ENCODE assay signal across 8 cellular contexts in the genomic region with DNA sequence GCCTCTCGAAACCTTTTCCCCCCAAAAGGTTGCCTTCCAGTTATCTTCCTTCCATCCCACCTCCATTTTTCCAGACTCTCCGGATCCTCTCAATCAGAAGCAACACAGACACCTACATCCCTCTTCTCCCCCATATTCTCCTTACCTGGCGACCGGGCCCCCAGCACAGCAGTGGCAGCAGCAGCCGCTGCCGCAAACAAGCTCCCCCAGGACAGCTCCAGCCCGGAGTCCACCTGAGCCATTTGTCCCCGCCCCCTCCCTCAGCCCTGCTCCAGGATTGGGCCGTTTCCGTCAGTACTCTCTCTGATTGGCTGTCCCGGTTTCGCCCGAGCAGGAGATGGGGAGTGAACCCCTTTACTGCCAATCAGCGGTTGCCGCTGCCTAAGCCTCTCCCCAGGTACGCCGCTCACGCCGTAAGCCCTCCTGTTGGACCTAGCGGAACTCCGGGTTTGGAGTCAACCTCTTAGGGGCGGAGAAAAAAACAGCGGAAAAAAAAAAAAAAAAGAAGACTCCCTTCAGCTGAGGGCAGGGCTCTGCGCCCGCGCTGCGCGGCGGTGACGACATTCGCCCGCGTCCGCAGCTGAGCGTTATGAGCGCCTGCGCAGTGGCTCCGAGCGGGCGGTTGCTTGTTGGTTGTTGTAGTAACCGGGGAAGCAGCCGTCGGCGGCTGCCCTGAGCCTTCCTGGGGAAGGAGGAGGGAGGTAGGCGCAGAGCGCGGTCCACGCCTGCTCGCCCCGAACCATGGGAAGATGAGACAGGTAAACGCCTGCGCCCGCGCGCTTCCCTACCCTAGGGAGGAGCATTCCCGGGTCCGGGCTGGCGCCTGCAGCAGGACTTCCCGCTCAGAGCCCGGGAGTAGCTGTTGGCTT. TPM values are rescaled to one million over a fixed set of nuclear protein-coding genes. Genes with fewer than 3 reads are reported as not detected.
DNase-seq lines count a peak whose midpoint lies in the region; ATAC-seq and TF ChIP-seq lines count a peak whose summit lies in the region.

A gene with protein sequence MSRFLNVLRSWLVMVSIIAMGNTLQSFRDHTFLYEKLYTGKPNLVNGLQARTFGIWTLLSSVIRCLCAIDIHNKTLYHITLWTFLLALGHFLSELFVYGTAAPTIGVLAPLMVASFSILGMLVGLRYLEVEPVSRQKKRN (minus strand): TSS at position 247 of the 869 bp plus-strand sequence. CDS start 3,374 bp downstream, outside the sequence.
A gene with protein sequence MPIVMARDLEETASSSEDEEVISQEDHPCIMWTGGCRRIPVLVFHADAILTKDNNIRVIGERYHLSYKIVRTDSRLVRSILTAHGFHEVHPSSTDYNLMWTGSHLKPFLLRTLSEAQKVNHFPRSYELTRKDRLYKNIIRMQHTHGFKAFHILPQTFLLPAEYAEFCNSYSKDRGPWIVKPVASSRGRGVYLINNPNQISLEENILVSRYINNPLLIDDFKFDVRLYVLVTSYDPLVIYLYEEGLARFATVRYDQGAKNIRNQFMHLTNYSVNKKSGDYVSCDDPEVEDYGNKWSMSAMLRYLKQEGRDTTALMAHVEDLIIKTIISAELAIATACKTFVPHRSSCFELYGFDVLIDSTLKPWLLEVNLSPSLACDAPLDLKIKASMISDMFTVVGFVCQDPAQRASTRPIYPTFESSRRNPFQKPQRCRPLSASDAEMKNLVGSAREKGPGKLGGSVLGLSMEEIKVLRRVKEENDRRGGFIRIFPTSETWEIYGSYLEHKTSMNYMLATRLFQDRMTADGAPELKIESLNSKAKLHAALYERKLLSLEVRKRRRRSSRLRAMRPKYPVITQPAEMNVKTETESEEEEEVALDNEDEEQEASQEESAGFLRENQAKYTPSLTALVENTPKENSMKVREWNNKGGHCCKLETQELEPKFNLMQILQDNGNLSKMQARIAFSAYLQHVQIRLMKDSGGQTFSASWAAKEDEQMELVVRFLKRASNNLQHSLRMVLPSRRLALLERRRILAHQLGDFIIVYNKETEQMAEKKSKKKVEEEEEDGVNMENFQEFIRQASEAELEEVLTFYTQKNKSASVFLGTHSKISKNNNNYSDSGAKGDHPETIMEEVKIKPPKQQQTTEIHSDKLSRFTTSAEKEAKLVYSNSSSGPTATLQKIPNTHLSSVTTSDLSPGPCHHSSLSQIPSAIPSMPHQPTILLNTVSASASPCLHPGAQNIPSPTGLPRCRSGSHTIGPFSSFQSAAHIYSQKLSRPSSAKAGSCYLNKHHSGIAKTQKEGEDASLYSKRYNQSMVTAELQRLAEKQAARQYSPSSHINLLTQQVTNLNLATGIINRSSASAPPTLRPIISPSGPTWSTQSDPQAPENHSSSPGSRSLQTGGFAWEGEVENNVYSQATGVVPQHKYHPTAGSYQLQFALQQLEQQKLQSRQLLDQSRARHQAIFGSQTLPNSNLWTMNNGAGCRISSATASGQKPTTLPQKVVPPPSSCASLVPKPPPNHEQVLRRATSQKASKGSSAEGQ (N-terminal part only) (plus strand): TSS at position 617 of the 869 bp plus-strand sequence. CDS start 1,904 bp downstream, outside the sequence.

- H3K4me1 ChIP-seq in left lung, result peaks cover 15 to 32% of the 10 kb centered on the region in 2 donors

- peak; percentile 97 for DNase-seq in NCI-H774 (lab: John Stamatoyannopoulos, UW)
- DNase-seq in activated CD4-positive, alpha-beta T cell treated with anti-CD3 and anti-CD28 coated beads, Interleukin-2, amount 50 U/mL, for 4 hours, result peak; percentile 93 to 95
- DNase-seq in dermis blood vessel endothelial cell, result peak; percentile 99
- DNase-seq in left lung, result peak; percentile 97 to 98
- peak; percentile 93 to 94 for DNase-seq in stimulated activated CD4-positive, alpha-beta T cell treated with anti-CD3 and anti-CD28 coated beads, Interleukin-2, amount 100 ng/mL, for 48 hours

- ATAC-seq in GM19395 (IDR thresholded peaks at IDR 0.05; ENCODE audit: unreplicated experiment) (peak; percentile 98), HG03565 (IDR thresholded peaks at IDR 0.05; ENCODE audit: unreplicated experiment) (peak; percentile 91), left lung (peak; percentile 96)

- TF ChIP-seq CTCF in C4-2B (conservative IDR thresholded peaks at IDR 0.05) (no peak), left lung (IDR thresholded peaks at IDR 0.05) (no peak)

- intact Hi-C loops in left lung (cut with DNase I), result no loop called here

- no peaks in the 10 kb centered on the region for H3K27me3 ChIP-seq in left lung

- H3K4me3 ChIP-seq in left lung, result peak within 1 kb of the TSS; percentile 83 to 93

- H3K27ac ChIP-seq in C4-2B (peak within 1 kb of the TSS; percentile 80), left lung (peak within 1 kb of the TSS; percentile 84 to 98)

- H3K36me3 ChIP-seq in left lung, result peaks cover 0 to 21% of the 10 kb centered on the region in 2 donors

- H3K9me3 ChIP-seq in left lung, result no peaks in the 10 kb centered on the region

RNA-seq across cellular contexts. Expression of the first gene that starts in this region (rescaled TPM):
- total RNA-seq in dermis blood vessel endothelial cell, result 5.3 and 7.6 TPM in 2 replicates
- 10 to 100 TPM; 29.1 to 44.5 TPM for total RNA-seq in left lung

RNA-seq across cellular contexts. Expression of the second gene that starts in this region (rescaled TPM):
- total RNA-seq in dermis blood vessel endothelial cell, result 36.9 and 41.7 TPM in 2 replicates
- total RNA-seq in left lung, result 10 to 100 TPM; 30.8 to 33.7 TPM

Comparison
In these comparisons a context has a peak if more than half of its experiments do, and no peak if none do; other contexts are left out.
1. Peak in every context shown above with its lines: DNase-seq, ATAC-seq, H3K4me3 ChIP-seq and H3K27ac ChIP-seq.